In genomic region chr7:3063016-3063753, GRCh38 we compare ENCODE assay signal across 8 cellular contexts. TPM values are rescaled to one million over a fixed set of nuclear protein-coding genes. Genes with fewer than 3 reads are reported as not detected.
DNase-seq lines count a peak whose midpoint lies in the region; ATAC-seq lines count a peak whose summit lies in the region.

No MANE protein-coding gene starts in this region.

- H3K4me1 Mint-ChIP-seq in activated CD8-positive, alpha-beta memory T cell treated with anti-CD3 and anti-CD28 coated beads, Interleukin-2, amount 10 ng/mL, durations not matched to agents 7 days and 5 days: peaks cover 67% of the 10 kb centered on the region

- H3K9me3 Mint-ChIP-seq in activated CD8-positive, alpha-beta memory T cell treated with anti-CD3 and anti-CD28 coated beads, Interleukin-2, amount 10 ng/mL, durations not matched to agents 7 days and 5 days (ENCODE audit: low read depth): peaks cover 2% of the 10 kb centered on the region

- H3K27ac Mint-ChIP-seq in activated CD8-positive, alpha-beta memory T cell treated with anti-CD3 and anti-CD28 coated beads, Interleukin-2, amount 10 ng/mL, durations not matched to agents 7 days and 5 days: peak overlapping the region; percentile 98

- peak overlapping the region; percentile 67 for H3K4me3 Mint-ChIP-seq in activated CD8-positive, alpha-beta memory T cell treated with anti-CD3 and anti-CD28 coated beads, Interleukin-2, amount 10 ng/mL, durations not matched to agents 7 days and 5 days

- peak; percentile 94 for DNase-seq in activated CD8-positive, alpha-beta memory T cell treated with anti-CD3 and anti-CD28 coated beads, Interleukin-2, amount 10 ng/mL, durations not matched to agents 7 days and 5 days
- peak; percentile 85 for DNase-seq in stimulated activated CD4-positive, alpha-beta T cell treated with anti-CD3 and anti-CD28 coated beads, Interleukin-2, amount 100 ng/mL, for 4 hours (ENCODE audit: low read depth)
- DNase-seq in anterior cingulate cortex (lab: John Stamatoyannopoulos, UW) (no peak), putamen (ENCODE audit: low spot score) (no peak), HUDEP-2 (lab: John Stamatoyannopoulos, UW; ENCODE audit: unreplicated experiment in 76 of 76) (no peak), COLO829 (ENCODE audit: low spot score) (no peak)

- no peaks in the 10 kb centered on the region for H3K27me3 Mint-ChIP-seq in activated CD8-positive, alpha-beta memory T cell treated with anti-CD3 and anti-CD28 coated beads, Interleukin-2, amount 10 ng/mL, durations not matched to agents 7 days and 5 days

- peak; percentile 96 for ATAC-seq in GM19035 (IDR thresholded peaks at IDR 0.05; ENCODE audit: unreplicated experiment)
- peak; percentile 84 for ATAC-seq in HG03108 (IDR thresholded peaks at IDR 0.05; ENCODE audit: unreplicated experiment)
- ATAC-seq in activated CD8-positive, alpha-beta memory T cell treated with anti-CD3 and anti-CD28 coated beads, Interleukin-2, amount 10 ng/mL, durations not matched to agents 7 days and 5 days: peak; percentile 94

- peaks cover 11% of the 10 kb centered on the region for H3K36me3 Mint-ChIP-seq in activated CD8-positive, alpha-beta memory T cell treated with anti-CD3 and anti-CD28 coated beads, Interleukin-2, amount 10 ng/mL, durations not matched to agents 7 days and 5 days

- CTCF ChIA-PET in activated CD8-positive, alpha-beta memory T cell treated with anti-CD3 and anti-CD28 coated beads, Interleukin-2, amount 10 ng/mL, durations not matched to agents 7 days and 5 days (lab: Charles Lee): interaction anchor here (0.6 to 12.7 kb wide), 14 partner anchors 11 to 199 kb away, joined by 3 to 168 read pairs (median 4); no protein-coding TSS in a partner anchor

RNA-seq across cellular contexts. Expression of gene CARD11, which starts 19.5 kb away (rescaled TPM):
- total RNA-seq in activated CD8-positive, alpha-beta memory T cell treated with anti-CD3 and anti-CD28 coated beads, Interleukin-2, amount 10 ng/mL, durations not matched to agents 7 days and 5 days: 100 to 1,000 TPM; 136 to 196 TPM

Comparison
In these comparisons a context has a peak if more than half of its experiments do, and no peak if none do; other contexts are left out.
1. DNase-seq: peak in activated CD8-positive, alpha-beta memory T cell treated with anti-CD3 and anti-CD28 coated beads, Interleukin-2, amount 10 ng/mL, durations not matched to agents 7 days and 5 days (single experiment) and stimulated activated CD4-positive, alpha-beta T cell treated with anti-CD3 and anti-CD28 coated beads, Interleukin-2, amount 100 ng/mL, for 4 hours (single experiment); none in anterior cingulate cortex (0 of 58), putamen (single experiment), HUDEP-2 (0 of 76) and COLO829 (single experiment).
2. Peak in every context shown above with its lines, with median percentiles within 50 percentile points of each other: ATAC-seq.